ENCODE assay signal across 11 cellular contexts in the genomic region with DNA sequence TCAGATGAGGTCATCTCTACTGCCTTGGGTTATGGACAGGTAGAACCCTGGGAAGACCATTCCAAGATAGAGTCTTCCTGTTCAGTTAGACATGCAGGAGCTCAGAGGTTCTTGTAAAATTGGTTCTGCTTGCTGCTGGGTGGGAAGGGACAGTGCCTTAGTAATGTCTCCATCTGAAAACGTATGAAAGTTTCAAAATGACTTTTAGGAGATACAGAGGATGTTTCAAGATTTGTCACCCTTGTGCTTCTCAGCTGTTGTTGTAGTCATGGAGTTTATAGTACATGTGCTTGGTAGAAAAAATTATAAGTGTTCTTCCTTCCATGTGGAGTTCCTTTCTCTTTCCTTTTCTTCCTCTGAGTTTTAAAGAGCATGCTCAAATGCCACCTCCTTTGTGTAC.
DNase-seq lines count a peak whose midpoint lies in the region; ATAC-seq, FAIRE-seq and TF ChIP-seq lines count a peak whose summit lies in the region.
"Had no signal": no experiment of that assay in that cellular context is flagged by ENCODE, and none has a peak within 500 bp of the region (broad histone marks: within the 10 kb centered on the region; RNA-seq: fewer than 3 reads in every experiment).

No MANE protein-coding gene starts in this region.

- TF ChIP-seq CTCF in GM12864 (IDR thresholded peaks at IDR 0.05; ENCODE audit: low read depth, low read length, missing control alignments), result no peak
- TF ChIP-seq CTCF in progenitor cell of endocrine pancreas (IDR thresholded peaks at IDR 0.05; ENCODE audit: unreplicated experiment), result no peak

- DNase-seq in GM12864 (ENCODE audit: low read depth) (peak; percentile 56), progenitor cell of endocrine pancreas (ENCODE audit: low spot score, unreplicated experiment) (no peak), superior temporal gyrus (ENCODE audit: extremely low spot score) (no peak), NCI-H1930 (lab: John Stamatoyannopoulos, UW) (no peak), small intestine (no peak)
- DNase-seq: activated effector memory CD4-positive, alpha-beta T cell treated with anti-CD3 and anti-CD28 coated beads, Interleukin-2, amount 50 U/mL, for 16 hours; NCI-H510A had no signal

- H3K27ac ChIP-seq in small intestine (ENCODE audit: low read depth in 1 of 2, low read length in 1 of 2), result no peak overlapping the region
- H3K27ac ChIP-seq: KMS-11 had no signal

- peaks cover 8% of the 10 kb centered on the region for H3K4me1 Mint-ChIP-seq in progenitor cell of endocrine pancreas (ENCODE audit: low read depth)

- no peak for FAIRE-seq in small intestine (lab: Jason Lieb, UNC)

- H3K4me3 ChIP-seq in GM12864 (ENCODE audit: low read depth, low read length), result no peak overlapping the region; the same call in 1 of the 2 replicates
- H3K4me3 ChIP-seq in small intestine (ENCODE audit: low read depth in 1 of 2, low read length in 2 of 2), result no peak overlapping the region

- ATAC-seq in GM19023 (IDR thresholded peaks at IDR 0.05; ENCODE audit: unreplicated experiment), result peak; percentile 93
- peak; percentile 99 for ATAC-seq in HG02678 (IDR thresholded peaks at IDR 0.05; ENCODE audit: unreplicated experiment)
- peak; percentile 93 for ATAC-seq in HG03521 (IDR thresholded peaks at IDR 0.05; ENCODE audit: unreplicated experiment)

- H3K4me1 ChIP-seq in small intestine (ENCODE audit: control insufficient read depth in 2 of 2, insufficient read depth in 1 of 2, low read depth in 1 of 2, low read length in 1 of 2), result no peaks in the 10 kb centered on the region

- H3K27me3 ChIP-seq in small intestine (ENCODE audit: control insufficient read depth in 2 of 2, insufficient read depth in 2 of 2, low read length in 2 of 2), result no peaks in the 10 kb centered on the region

- WGBS in small intestine, 3 donors, result 47 to 83% (median 65%) methylated on average over 1 of the region's 1 CpG

- no peaks in the 10 kb centered on the region for H3K9me3 ChIP-seq in small intestine (ENCODE audit: control insufficient read depth, low read depth)

- H3K27ac Mint-ChIP-seq in progenitor cell of endocrine pancreas, result no peak overlapping the region

- no peaks in the 10 kb centered on the region for H3K36me3 ChIP-seq in small intestine (ENCODE audit: control insufficient read depth in 2 of 2, insufficient read depth in 2 of 2, low read length in 2 of 2)

- no peak overlapping the region for H3K4me3 Mint-ChIP-seq in progenitor cell of endocrine pancreas (ENCODE audit: low read depth)

- H3K36me3 Mint-ChIP-seq in progenitor cell of endocrine pancreas (ENCODE audit: insufficient read depth), result no peaks in the 10 kb centered on the region

- H3K9me3 Mint-ChIP-seq in progenitor cell of endocrine pancreas (ENCODE audit: low read depth), result no peaks in the 10 kb centered on the region

- no peaks in the 10 kb centered on the region for H3K27me3 Mint-ChIP-seq in progenitor cell of endocrine pancreas
